ENCODE assay signal across 9 cellular contexts in the genomic region with DNA sequence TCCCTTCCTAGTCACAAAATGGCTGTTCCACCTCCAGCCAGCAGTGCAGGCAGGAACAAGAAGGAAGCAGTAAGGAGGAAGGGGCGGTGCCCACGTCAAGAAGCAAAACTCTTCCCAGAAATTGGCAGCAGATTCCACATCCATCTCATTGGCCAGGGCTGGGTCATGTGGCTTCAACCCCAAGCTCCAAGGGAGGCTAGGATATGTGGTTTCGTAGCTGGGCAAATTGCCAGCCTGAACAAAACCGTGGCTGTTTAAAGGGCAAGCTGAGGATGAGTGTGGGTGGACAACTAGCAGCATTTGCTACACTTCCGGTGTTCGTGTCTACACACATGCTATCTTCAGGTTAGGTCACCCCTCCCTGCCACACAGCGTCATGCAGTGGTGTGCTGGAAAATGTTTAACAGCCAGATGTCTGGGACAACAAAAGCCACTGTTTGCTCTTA.
DNase-seq lines count a peak whose midpoint lies in the region; ATAC-seq and TF ChIP-seq lines count a peak whose summit lies in the region.
"Had no signal": no experiment of that assay in that cellular context is flagged by ENCODE, and none has a peak within 500 bp of the region (broad histone marks: within the 10 kb centered on the region; RNA-seq: fewer than 3 reads in every experiment).

No MANE protein-coding gene starts in this region.

- no peak overlapping the region for H3K9ac ChIP-seq in DND-41 (ENCODE audit: low read depth, low read length)

- no peaks in the 10 kb centered on the region for H4K20me1 ChIP-seq in DND-41 (ENCODE audit: insufficient read depth, low read length)

- no peaks in the 10 kb centered on the region for H3K36me3 Mint-ChIP-seq in mesothelial cell of epicardium

- H3K27me3 ChIP-seq in DND-41 (ENCODE audit: insufficient read depth, low read length, poor library complexity) = no peaks in the 10 kb centered on the region

- in situ Hi-C loops in astrocyte of the spinal cord (cut with HindIII; ENCODE audit: low sequenced_read_pairs) = no loop called here

- TF ChIP-seq CTCF in DND-41 (IDR thresholded peaks at IDR 0.05; ENCODE audit: borderline replicate concordance, extremely low read depth, low read length, poor library complexity, severe bottlenecking) (no peak), astrocyte of the spinal cord (IDR thresholded peaks at IDR 0.05; ENCODE audit: low read depth, low read length) (no peak), mesothelial cell of epicardium (IDR thresholded peaks at IDR 0.05; ENCODE audit: unreplicated experiment) (no peak)

- H3K27ac ChIP-seq in DND-41 (ENCODE audit: low read length) = no peak overlapping the region

- H3K4me3 ChIP-seq in DND-41 (ENCODE audit: low read depth in 1 of 2, low read length in 2 of 2) (no peak overlapping the region), astrocyte of the spinal cord (ENCODE audit: low read depth, low read length) (no peak overlapping the region)
- H3K4me3 ChIP-seq: HAP-1 had no signal

- H3K36me3 ChIP-seq in DND-41 (ENCODE audit: insufficient read depth, low read length) = no peaks in the 10 kb centered on the region
- H3K36me3 ChIP-seq: HAP-1 had no signal

- DNase-seq in DND-41 (peak; percentile 16), NCI-H2029 treated with DMSO at 0.1 percent for 48 hours (lab: John Stamatoyannopoulos, UW) (peak; percentile 97), astrocyte of the spinal cord (ENCODE audit: low read depth, low spot score) (peak; percentile 85), mesothelial cell of epicardium (ENCODE audit: low spot score in 2 of 2, unreplicated experiment in 2 of 2) (no peak), CD1c-positive myeloid dendritic cell (ENCODE audit: extremely low spot score) (no peak)
- DNase-seq in stimulated activated CD8-positive, alpha-beta memory T cell treated with anti-CD3 and anti-CD28 coated beads, Interleukin-4, amount 100 ng/mL, for 48 hours = no peak

- H3K4me1 Mint-ChIP-seq in mesothelial cell of epicardium = peaks cover 11% of the 10 kb centered on the region

- H3K79me2 ChIP-seq in DND-41 (ENCODE audit: insufficient read depth, low read length) = no peaks in the 10 kb centered on the region

- H3K9me3 ChIP-seq in DND-41 (ENCODE audit: insufficient read depth, low read length, severe bottlenecking) = no peaks in the 10 kb centered on the region
- H3K9me3 ChIP-seq: HAP-1 had no signal

- H3K27me3 Mint-ChIP-seq in mesothelial cell of epicardium (ENCODE audit: low read depth) = no peaks in the 10 kb centered on the region

- H3K9me3 Mint-ChIP-seq in mesothelial cell of epicardium = peaks cover 7% of the 10 kb centered on the region

- ATAC-seq in DND-41 (ENCODE audit: insufficient read depth, low read depth) (peak; percentile 24; the same call in 1 of the 3 replicates), GM21576 (IDR thresholded peaks at IDR 0.05; ENCODE audit: unreplicated experiment) (no peak), GM21717 (IDR thresholded peaks at IDR 0.05; ENCODE audit: unreplicated experiment) (no peak)

- H3K4me2 ChIP-seq in DND-41 (ENCODE audit: insufficient read depth, low read length) = no peak overlapping the region

- H3K27ac Mint-ChIP-seq in mesothelial cell of epicardium = peak overlapping the region; percentile 51

- no peak overlapping the region for H3K4me3 Mint-ChIP-seq in mesothelial cell of epicardium

- H2AFZ ChIP-seq in DND-41 (ENCODE audit: low read depth, low read length) = no peak overlapping the region

- no peaks in the 10 kb centered on the region for H3K4me1 ChIP-seq in DND-41 (ENCODE audit: insufficient read depth, low read length)

Comparison
In these comparisons a context has a peak if more than half of its experiments do, and no peak if none do; other contexts are left out.
1. DNase-seq: peak in DND-41 (single experiment), NCI-H2029 treated with DMSO at 0.1 percent for 48 hours (single experiment) and astrocyte of the spinal cord (single experiment); none in mesothelial cell of epicardium (0 of 2), CD1c-positive myeloid dendritic cell (single experiment) and stimulated activated CD8-positive, alpha-beta memory T cell treated with anti-CD3 and anti-CD28 coated beads, Interleukin-4, amount 100 ng/mL, for 48 hours (single experiment).